Comparison of ENCODE assay signal across 22 cellular contexts in genomic region chr7:158843775-158844174, GRCh38.
"Had no signal": no experiment of that assay in that cellular context is flagged by ENCODE, and none has a peak within 500 bp of the region (broad histone marks: within the 10 kb centered on the region; RNA-seq: fewer than 3 reads in every experiment).

No MANE protein-coding gene starts in this region.

- H3K4me1 ChIP-seq: gastroesophageal sphincter, spleen, uterus had no signal

- ATAC-seq: activated CD4-positive, CD25-positive, alpha-beta regulatory T cell treated with anti-CD3 and anti-CD28 coated beads, Interleukin-2, amount 50 U/mL, for 24 hours; esophagus mucosa; gastroesophageal sphincter; heart left ventricle; naive thymus-derived CD4-positive, alpha-beta T cell; stimulated activated naive CD8-positive, alpha-beta T cell treated with anti-CD3 and anti-CD28 coated beads, Interleukin-15, Interleukin-2, amounts not matched to agents 100 U/mL and 50 U/mL, for 24 hours had no signal

- H3K4me3 ChIP-seq: ascending aorta, gastroesophageal sphincter, heart left ventricle, spleen, tibial nerve, uterus had no signal

- H3K27me3 Mint-ChIP-seq: activated naive CD4-positive, alpha-beta T cell treated with anti-CD3 and anti-CD28 coated beads, Interleukin-2, amount 50 U/mL, for 24 hours had no signal

- DNase-seq: activated gamma-delta T cell; cerebellar nuclear complex; cortex of kidney; effector CD4-positive, alpha-beta T cell; heart left ventricle; immature natural killer cell; mesenchymal stem cell; naive thymus-derived CD4-positive, alpha-beta T cell; nucleus accumbens; retina; spleen; stimulated activated naive CD8-positive, alpha-beta T cell treated with anti-CD3 and anti-CD28 coated beads, Interleukin-15, Interleukin-2, amounts not matched to agents 100 U/mL and 50 U/mL, for 24 hours; substantia nigra; T-helper 1 cell; T1000; uterus had no signal

- H3K36me3 Mint-ChIP-seq: activated naive CD4-positive, alpha-beta T cell treated with anti-CD3 and anti-CD28 coated beads, Interleukin-2, amount 50 U/mL, for 24 hours; immature natural killer cell had no signal

- H3K27ac Mint-ChIP-seq: activated naive CD4-positive, alpha-beta T cell treated with anti-CD3 and anti-CD28 coated beads, Interleukin-2, amount 50 U/mL, for 24 hours had no signal

- H3K9me3 Mint-ChIP-seq: activated naive CD4-positive, alpha-beta T cell treated with anti-CD3 and anti-CD28 coated beads, Interleukin-2, amount 50 U/mL, for 24 hours; immature natural killer cell had no signal

- H3K27ac ChIP-seq: ascending aorta, gastroesophageal sphincter, heart left ventricle, spleen, tibial nerve, uterus had no signal

- H3K9me3 ChIP-seq: ascending aorta, gastroesophageal sphincter, heart left ventricle, spleen, tibial nerve, uterus had no signal

- H3K36me3 ChIP-seq: ascending aorta, gastroesophageal sphincter, heart left ventricle, spleen, tibial nerve, uterus had no signal

- H3K27me3 ChIP-seq: ascending aorta, gastroesophageal sphincter, heart left ventricle, spleen, tibial nerve, uterus had no signal

- H3K4me3 Mint-ChIP-seq: activated naive CD4-positive, alpha-beta T cell treated with anti-CD3 and anti-CD28 coated beads, Interleukin-2, amount 50 U/mL, for 24 hours; immature natural killer cell; naive thymus-derived CD4-positive, alpha-beta T cell had no signal
